ENCODE assay signal across 8 cellular contexts in the genomic region with DNA sequence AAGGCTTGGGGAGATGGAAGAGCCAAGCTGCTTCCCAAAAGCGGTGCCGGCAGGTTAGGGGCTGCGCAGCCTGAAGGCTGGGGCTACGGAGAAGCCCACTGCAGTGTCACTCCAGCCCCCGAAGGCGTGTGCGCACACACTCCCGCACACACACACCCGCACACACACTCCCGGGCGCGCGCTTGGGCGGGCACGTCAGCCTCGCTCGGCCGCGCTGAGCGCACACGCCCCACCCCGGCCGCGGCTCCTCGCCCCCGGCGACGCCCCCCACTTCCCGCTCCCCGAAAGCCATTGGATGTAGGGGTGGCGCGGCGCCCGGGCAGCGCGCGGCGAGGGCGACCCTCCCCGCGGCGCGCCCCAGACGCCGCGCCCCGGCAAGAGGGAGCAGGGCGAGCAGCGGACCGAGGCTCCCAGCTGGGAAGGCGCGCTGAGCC. TPM values are rescaled to one million over a fixed set of nuclear protein-coding genes. Genes with fewer than 3 reads are reported as not detected.
DNase-seq lines count a peak whose midpoint lies in the region; ATAC-seq and TF ChIP-seq lines count a peak whose summit lies in the region.
"Had no signal": no experiment of that assay in that cellular context is flagged by ENCODE, and none has a peak within 500 bp of the region (broad histone marks: within the 10 kb centered on the region; RNA-seq: fewer than 3 reads in every experiment).

A gene with protein sequence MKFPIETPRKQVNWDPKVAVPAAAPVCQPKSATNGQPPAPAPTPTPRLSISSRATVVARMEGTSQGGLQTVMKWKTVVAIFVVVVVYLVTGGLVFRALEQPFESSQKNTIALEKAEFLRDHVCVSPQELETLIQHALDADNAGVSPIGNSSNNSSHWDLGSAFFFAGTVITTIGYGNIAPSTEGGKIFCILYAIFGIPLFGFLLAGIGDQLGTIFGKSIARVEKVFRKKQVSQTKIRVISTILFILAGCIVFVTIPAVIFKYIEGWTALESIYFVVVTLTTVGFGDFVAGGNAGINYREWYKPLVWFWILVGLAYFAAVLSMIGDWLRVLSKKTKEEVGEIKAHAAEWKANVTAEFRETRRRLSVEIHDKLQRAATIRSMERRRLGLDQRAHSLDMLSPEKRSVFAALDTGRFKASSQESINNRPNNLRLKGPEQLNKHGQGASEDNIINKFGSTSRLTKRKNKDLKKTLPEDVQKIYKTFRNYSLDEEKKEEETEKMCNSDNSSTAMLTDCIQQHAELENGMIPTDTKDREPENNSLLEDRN (minus strand): TSS at position 184 of the 434 bp plus-strand sequence. CDS start 471 bp downstream, outside the sequence.

- TF ChIP-seq CTCF in GM13976 (IDR thresholded peaks at IDR 0.05; ENCODE audit: borderline replicate concordance, control extremely low read depth, extremely low read depth, insufficient read depth, missing control alignments) = no peak
- TF ChIP-seq CTCF in esophagus squamous epithelium (IDR thresholded peaks at IDR 0.05) = no peak

- H3K36me3 ChIP-seq in esophagus squamous epithelium (no peaks in the 10 kb centered on the region), skeletal muscle tissue (ENCODE audit: control insufficient read depth in 3 of 3, insufficient read depth in 3 of 3, low read length in 3 of 3) (no peaks in the 10 kb centered on the region)

- intact Hi-C loops in esophagus squamous epithelium (cut with DNase I) = no loop called here

- in situ Hi-C loops in GM13976 (cut with MboI; ENCODE audit: low sequenced_read_pairs, unreplicated experiment) = no loop called here

- H3K4me3 ChIP-seq in esophagus squamous epithelium (peak within 1 kb of the TSS; percentile 33 to 63 (median 42)), skeletal muscle tissue (ENCODE audit: low read length in 3 of 3) (peak within 1 kb of the TSS in 2 of 3 donors; percentile 29 to 38)

- no peak within 1 kb of the TSS for H3K9ac ChIP-seq in skeletal muscle tissue (ENCODE audit: low read depth in 1 of 3, low read length in 3 of 3)

- H3K27me3 ChIP-seq in esophagus squamous epithelium (peaks cover 0 to 100% (median 19%) of the 10 kb centered on the region in 4 donors), skeletal muscle tissue (ENCODE audit: control insufficient read depth in 3 of 3, insufficient read depth in 3 of 3, low read length in 3 of 3) (peaks cover 61 to 69% (median 66%) of the 10 kb centered on the region in 3 donors)

- peak; percentile 20 for ATAC-seq in GM21576 (IDR thresholded peaks at IDR 0.05; ENCODE audit: unreplicated experiment)

- H3K27ac ChIP-seq in esophagus squamous epithelium (no peak within 1 kb of the TSS), skeletal muscle tissue (ENCODE audit: low read depth, low read length) (no peak within 1 kb of the TSS)

- DNase-seq in GM13976 (ENCODE audit: low spot score) (peak; percentile 49), NCI-H69 (lab: John Stamatoyannopoulos, UW) (peak; percentile 77), esophagus squamous epithelium (lab: John Stamatoyannopoulos, UW) (no peak), OCI-M2 (lab: John Stamatoyannopoulos, UW; ENCODE audit: unreplicated experiment) (no peak)
- no peak for DNase-seq in stimulated activated CD4-positive, alpha-beta T cell treated with anti-CD3 and anti-CD28 coated beads, Interleukin-4, amount 100 ng/mL, for 4 hours

- 0 to 9% methylated on average over 4 of the region's 52 CpGs for WGBS in esophagus squamous epithelium, 2 donors

- TF ChIP-seq POLR2A in esophagus squamous epithelium (IDR thresholded peaks at IDR 0.05) = no peak

- H3K4me1 ChIP-seq in esophagus squamous epithelium (peaks cover 4 to 46% (median 12%) of the 10 kb centered on the region in 3 donors), skeletal muscle tissue (ENCODE audit: control insufficient read depth in 3 of 3, insufficient read depth in 3 of 3, low read length in 3 of 3) (peaks cover 2 to 6% (median 2%) of the 10 kb centered on the region in 3 donors)

- no peaks in the 10 kb centered on the region for H3K9me3 ChIP-seq in esophagus squamous epithelium
- H3K9me3 ChIP-seq in skeletal muscle tissue (ENCODE audit: control insufficient read depth in 3 of 3, low read length in 3 of 3) = peaks cover 0 to under 1% (median 0%) of the 10 kb centered on the region in 3 donors

RNA-seq across cellular contexts. Expression of the gene that starts here (rescaled TPM):
- total RNA-seq in esophagus squamous epithelium (1 to 10 TPM in 3 of 4 donors, under 1 TPM in 1; 0.57 to 4.7 (median 1.5) TPM), skeletal muscle tissue (not detected)
- total RNA-seq: T-helper 2 cell treated with Interferon-gamma antibody and Interleukin-4, amounts not matched to agents 100 ng/mL and 5 ng/mL, for 36 hours had no signal

Comparison
In these comparisons a context has a peak if more than half of its experiments do, and no peak if none do; other contexts are left out.
1. DNase-seq: peak in GM13976 (single experiment) and NCI-H69 (single experiment); none in esophagus squamous epithelium (single experiment), stimulated activated CD4-positive, alpha-beta T cell treated with anti-CD3 and anti-CD28 coated beads, Interleukin-4, amount 100 ng/mL, for 4 hours (0 of 2) and OCI-M2 (single experiment).